ENCODE assay signal across 25 cellular contexts in the genomic region with DNA sequence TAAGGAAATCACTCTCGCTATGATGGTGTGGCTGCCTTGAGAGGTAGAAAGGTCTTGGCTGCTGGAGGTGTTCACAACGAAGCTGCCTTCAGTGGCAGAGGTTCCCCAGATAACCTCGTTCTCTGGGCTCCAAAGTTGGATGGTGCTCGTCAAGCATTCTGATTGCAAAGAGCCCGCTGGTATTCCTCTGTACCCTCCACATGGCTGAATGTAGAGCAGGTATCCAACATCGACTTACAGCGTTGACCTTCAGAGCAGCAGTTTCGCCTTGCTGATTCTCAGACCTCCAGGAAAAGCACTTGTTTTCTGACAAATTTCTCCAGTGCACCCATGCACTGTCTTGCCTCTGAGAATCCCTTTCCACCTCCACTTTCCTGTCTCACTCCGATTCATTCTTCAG. TPM values are rescaled to one million over a fixed set of nuclear protein-coding genes. Genes with fewer than 3 reads are reported as not detected.
"Had no signal": no experiment of that assay in that cellular context is flagged by ENCODE, and none has a peak within 500 bp of the region (broad histone marks: within the 10 kb centered on the region; RNA-seq: fewer than 3 reads in every experiment).

No MANE protein-coding gene starts in this region.

- ATAC-seq: foreskin keratinocyte; heart right ventricle; left cardiac atrium; left lung; left ventricle myocardium superior; lower lobe of right lung; naive thymus-derived CD4-positive, alpha-beta T cell had no signal

- DNase-seq: dermis blood vessel endothelial cell; dorsolateral prefrontal cortex; effector CD4-positive, alpha-beta T cell; effector memory CD4-positive, alpha-beta T cell; foreskin keratinocyte; glutamatergic neuron; heart right ventricle; hippocampal formation; left cardiac atrium; left lung; left ventricle myocardium superior; lower lobe of right lung; mesenchymal stem cell; midbrain; naive thymus-derived CD4-positive, alpha-beta T cell had no signal

- H3K4me3 Mint-ChIP-seq: naive thymus-derived CD4-positive, alpha-beta T cell had no signal

- H3K27ac ChIP-seq: coronary artery, dorsolateral prefrontal cortex, esophagus muscularis mucosa, foreskin keratinocyte, heart right ventricle, left lung, lower lobe of right lung had no signal

- H3K36me3 Mint-ChIP-seq: naive thymus-derived CD4-positive, alpha-beta T cell had no signal

- H3K27me3 ChIP-seq: foreskin keratinocyte had no signal

- H3K36me3 ChIP-seq: esophagus muscularis mucosa, heart right ventricle, left lung, lower lobe of right lung had no signal

- H3K9me3 ChIP-seq: esophagus muscularis mucosa, heart right ventricle, left lung, lower lobe of right lung had no signal

- H3K9me3 Mint-ChIP-seq: naive thymus-derived CD4-positive, alpha-beta T cell had no signal

- H3K4me3 ChIP-seq: coronary artery, dorsolateral prefrontal cortex, esophagus muscularis mucosa, heart right ventricle, left lung, lower lobe of right lung had no signal

RNA-seq across cellular contexts. Expression of a gene that starts 4.3 kb away (rescaled TPM):
- total RNA-seq: dermis blood vessel endothelial cell; endothelial cell of umbilical vein; epithelial cell of proximal tubule; fibroblast of villous mesenchyme; frontal cortex; glomerular endothelial cell; lung microvascular endothelial cell; mononuclear cell; naive thymus-derived CD4-positive, alpha-beta T cell had no signal
- polyA plus RNA-seq: endothelial cell of umbilical vein; naive thymus-derived CD4-positive, alpha-beta T cell had no signal

RNA-seq across cellular contexts. Expression of a gene that starts 35.3 kb away (rescaled TPM):
- total RNA-seq: dermis blood vessel endothelial cell; fibroblast of lung; fibroblast of villous mesenchyme; frontal cortex; lung microvascular endothelial cell; mononuclear cell; naive thymus-derived CD4-positive, alpha-beta T cell had no signal
- polyA plus RNA-seq: fibroblast of lung; naive thymus-derived CD4-positive, alpha-beta T cell had no signal

RNA-seq across cellular contexts. Expression of a gene that starts 39.9 kb away (rescaled TPM):
- total RNA-seq: endothelial cell of umbilical vein had no signal
